Comparison of ENCODE assay signal across 20 cellular contexts in genomic region chr14:64208981-64209380, GRCh38.
DNase-seq lines count a peak whose midpoint lies in the region; ATAC-seq and TF ChIP-seq lines count a peak whose summit lies in the region.
"Had no signal": no experiment of that assay in that cellular context is flagged by ENCODE, and none has a peak within 500 bp of the region (broad histone marks: within the 10 kb centered on the region; RNA-seq: fewer than 3 reads in every experiment).

No MANE protein-coding gene starts in this region.

- TF ChIP-seq CTCF in gastroesophageal sphincter (IDR thresholded peaks at IDR 0.05) (no peak), spleen (IDR thresholded peaks at IDR 0.05 in 8 of 11, conservative IDR thresholded peaks at IDR 0.05 in 3 of 11) (no peak), A673 (conservative IDR thresholded peaks at IDR 0.05; ENCODE audit: low read depth, low read length) (no peak)

- H3K4me3 ChIP-seq in gastroesophageal sphincter (no peak overlapping the region), spleen (no peak overlapping the region), A673 (ENCODE audit: low read depth, low read length, poor library complexity, severe bottlenecking) (no peak overlapping the region), HAP-1 (no peak overlapping the region)
- H3K4me3 ChIP-seq: ascending aorta, prostate gland, smooth muscle cell, thoracic aorta had no signal

- BruUV-seq in A673 (replicated peaks; lab: Mats Ljungman, UMichigan): no TSS peak

- H3K27ac ChIP-seq in gastroesophageal sphincter: peak overlapping the region in 3 of 4 donors; percentile 21 to 42 (median 37)
- peak overlapping the region; percentile 27 to 69 (median 61) for H3K27ac ChIP-seq in spleen
- H3K27ac ChIP-seq in A673 (ENCODE audit: low read depth, low read length, poor library complexity, severe bottlenecking): no peak overlapping the region
- H3K27ac ChIP-seq: ascending aorta, prostate gland, thoracic aorta had no signal

- CTCF ChIA-PET in A673 (lab: Charles Lee): no interaction called here

- in situ Hi-C loops in HAP-1 (cut with MboI; ENCODE audit: low sequenced_read_pairs): no loop called here

- TF ChIP-seq POLR2A in gastroesophageal sphincter (IDR thresholded peaks at IDR 0.05) (no peak), spleen (IDR thresholded peaks at IDR 0.05) (no peak)

- peak; percentile 7 for DNase-seq in left lobe of liver (ENCODE audit: low spot score)
- DNase-seq in spleen: no peak
- DNase-seq in activated effector memory CD4-positive, alpha-beta T cell treated with Interleukin-2 at 50 U/mL for 16 hours: no peak
- no peak for DNase-seq in A673 (ENCODE audit: low spot score)
- no peak for DNase-seq in HAP-1 (ENCODE audit: low spot score in 2 of 2)
- DNase-seq: activated naive CD8-positive, alpha-beta T cell treated with anti-CD3 and anti-CD28 coated beads for 36 hours; CD4-positive, CD25-positive, alpha-beta regulatory T cell; kidney glomerular epithelial cell; NCI-H748 treated with DMSO at 0.1 percent for 48 hours; OCI-M1; SHP77; stimulated activated naive CD4-positive, alpha-beta T cell treated with Interleukin-2 at 50 U/mL for 16 hours; T1000 had no signal

- intact Hi-C loops in spleen (cut with DNase I; ENCODE audit: low total_unique reads): no loop called here
- intact Hi-C loops in A673 (cut with micrococcal nuclease; ENCODE audit: unreplicated experiment): no loop called here

- POLR2A ChIA-PET in A673 (lab: Charles Lee; ENCODE audit: low non-redundant PET): no interaction called here

- H3K9me3 ChIP-seq in gastroesophageal sphincter: no peaks in the 10 kb centered on the region
- H3K9me3 ChIP-seq in spleen: no peaks in the 10 kb centered on the region
- no peaks in the 10 kb centered on the region for H3K9me3 ChIP-seq in A673 (ENCODE audit: low read depth, low read length, poor library complexity, severe bottlenecking)
- H3K9me3 ChIP-seq in HAP-1: no peaks in the 10 kb centered on the region
- H3K9me3 ChIP-seq: ascending aorta, prostate gland, thoracic aorta had no signal

- no peak for TF ChIP-seq EP300 in gastroesophageal sphincter (IDR thresholded peaks at IDR 0.05)

- ATAC-seq in GM19397 (IDR thresholded peaks at IDR 0.05; ENCODE audit: unreplicated experiment) (peak; percentile 3), gastroesophageal sphincter (no peak), left lobe of liver (no peak), HG03521 (IDR thresholded peaks at IDR 0.05; ENCODE audit: unreplicated experiment) (no peak)

- peaks cover 0 to 15% (median 0%) of the 10 kb centered on the region in 3 donors for H3K4me1 ChIP-seq in gastroesophageal sphincter
- H3K4me1 ChIP-seq in spleen: peaks cover 6 to 29% (median 20%) of the 10 kb centered on the region in 6 donors
- H3K4me1 ChIP-seq in A673 (ENCODE audit: insufficient read depth, low read length, poor library complexity, severe bottlenecking): no peaks in the 10 kb centered on the region
- H3K4me1 ChIP-seq in HAP-1: peaks cover 10% of the 10 kb centered on the region
- H3K4me1 ChIP-seq: prostate gland had no signal

- H3K36me3 ChIP-seq in gastroesophageal sphincter (peaks cover 0 to 65% of the 10 kb centered on the region in 2 donors), spleen (peaks cover 0 to 63% (median 50%) of the 10 kb centered on the region in 6 donors), A673 (ENCODE audit: insufficient read depth, low read length, poor library complexity, severe bottlenecking) (peaks cover 13% of the 10 kb centered on the region), HAP-1 (replicated peaks) (peaks cover 3% of the 10 kb centered on the region; the same call in 1 of the 2 replicates)
- H3K36me3 ChIP-seq: prostate gland had no signal

- H3K27me3 ChIP-seq in gastroesophageal sphincter (no peaks in the 10 kb centered on the region), spleen (replicated peaks in 1 of 7) (no peaks in the 10 kb centered on the region), A673 (replicated peaks; ENCODE audit: insufficient read depth, low read depth, low read length, poor library complexity) (no peaks in the 10 kb centered on the region), HAP-1 (ENCODE audit: low read depth) (no peaks in the 10 kb centered on the region)
- H3K27me3 ChIP-seq: ascending aorta had no signal

- 83 to 93% methylated on average over 1 to 6 of the region's 10 CpGs for WGBS in gastroesophageal sphincter (ENCODE audit: low coverage in 1 of 2), 2 donors
- 67 to 83% (median 73%) methylated on average over 10 of the region's 10 CpGs for WGBS in spleen, 5 donors
